In genomic region chr1:27643626-27644368, GRCh38 we compare ENCODE assay signal across 2 cellular contexts.
TF ChIP-seq lines count a peak whose summit lies in the region.

No MANE protein-coding gene starts in this region.

TF ChIP-seq in Ishikawa, 13 proteins besides CTCF, POLR2A, EP300 and RAD21 (continued from another document):
- TF ChIP-seq USF1 (IDR thresholded peaks at IDR 0.05) = no peak
- TF ChIP-seq MAX (IDR thresholded peaks at IDR 0.05) = no peak
- no peak for TF ChIP-seq YY1 (IDR thresholded peaks at IDR 0.05; ENCODE audit: low read depth)
- no peak for TF ChIP-seq REST (IDR thresholded peaks at IDR 0.05; ENCODE audit: low read depth)
- no peak for TF ChIP-seq CEBPB (IDR thresholded peaks at IDR 0.05)
- no peak for TF ChIP-seq NFIC (IDR thresholded peaks at IDR 0.05)
- no peak for TF ChIP-seq EGR1 (IDR thresholded peaks at IDR 0.05)
- TF ChIP-seq CREB1 (IDR thresholded peaks at IDR 0.05; ENCODE audit: low read depth) = no peak
- no peak for TF ChIP-seq ZBTB7A (IDR thresholded peaks at IDR 0.05; ENCODE audit: low read depth)
- no peak for TF ChIP-seq TAF1 (IDR thresholded peaks at IDR 0.05; ENCODE audit: low read depth)
- TF ChIP-seq TEAD4 (IDR thresholded peaks at IDR 0.05) = no peak

TF ChIP-seq in K562, 482 proteins besides CTCF, POLR2A, EP300 and RAD21 (continued from another document and continues in another):
- TF ChIP-seq FOXP4 (CRISPR knock-in tag; IDR thresholded peaks at IDR 0.05; ENCODE audit: borderline replicate concordance) (no peak), TFE3 (CRISPR knock-in tag; IDR thresholded peaks at IDR 0.05) (no peak), CBX8 (IDR thresholded peaks at IDR 0.05; ENCODE audit: borderline replicate concordance, extremely low read depth, low read depth, low read length, poor library complexity, severe bottlenecking) (no peak), MYC (IDR thresholded peaks at IDR 0.05; ENCODE audit: low read depth, low read length) (peak; percentile 60; the same call in 1 of the 2 replicates), MYC (CRISPR knock-in tag; IDR thresholded peaks at IDR 0.05; ENCODE audit: borderline replicate concordance, low read depth) (no peak), SOX6 (IDR thresholded peaks at IDR 0.05) (no peak), PKNOX1 (IDR thresholded peaks at IDR 0.05) (0 out of 2 replicates have a peak, but pooled peaks have one; percentile 10), CREB5 (CRISPR knock-in tag; IDR thresholded peaks at IDR 0.05) (no peak), JUND (IDR thresholded peaks at IDR 0.05; ENCODE audit: borderline replicate concordance, low read depth, low read length) (peak; percentile 35; the same call in 1 of the 2 replicates), JUND (tag; IDR thresholded peaks at IDR 0.05; ENCODE audit: borderline replicate concordance, low read depth, low read length) (no peak), RBM25 (IDR thresholded peaks at IDR 0.05; ENCODE audit: low read depth, low read length, severe bottlenecking) (no peak), CREM (IDR thresholded peaks at IDR 0.05; ENCODE audit: low read depth) (peak; percentile 36; the same call in 1 of the 2 replicates), CTBP1 (IDR thresholded peaks at IDR 0.05; ENCODE audit: borderline replicate concordance) (peak; percentile 57; the same call in 1 of the 2 replicates), KLF6 (CRISPR knock-in tag; IDR thresholded peaks at IDR 0.05; ENCODE audit: borderline replicate concordance) (no peak), STAG1 (CRISPR knock-in tag; IDR thresholded peaks at IDR 0.05; ENCODE audit: borderline replicate concordance) (no peak), ZNF212 (CRISPR knock-in tag; IDR thresholded peaks at IDR 0.05) (no peak), ZNF444 (CRISPR knock-in tag; IDR thresholded peaks at IDR 0.05) (no peak), NUFIP1 (IDR thresholded peaks at IDR 0.05; ENCODE audit: partially characterized antibody) (no peak), PHF21A (IDR thresholded peaks at IDR 0.05; ENCODE audit: borderline replicate concordance, low read depth) (no peak), NCOA4 (IDR thresholded peaks at IDR 0.05; ENCODE audit: partially characterized antibody) (no peak), HMBOX1 (IDR thresholded peaks at IDR 0.05) (no peak), NFE2L1 (tag; IDR thresholded peaks at IDR 0.05; ENCODE audit: borderline replicate concordance, low read depth) (no peak), ETV6 (IDR thresholded peaks at IDR 0.05; ENCODE audit: borderline replicate concordance in 1 of 2, low read depth in 2 of 2, low read length in 1 of 2) (no peak), ETV6 (CRISPR knock-in tag; IDR thresholded peaks at IDR 0.05; ENCODE audit: borderline replicate concordance) (no peak), PHF8 (IDR thresholded peaks at IDR 0.05; ENCODE audit: borderline replicate concordance, low read length) (no peak), E2F4 (CRISPR knock-in tag; IDR thresholded peaks at IDR 0.05; ENCODE audit: low read depth) (no peak), NR2C2 (CRISPR knock-in tag; IDR thresholded peaks at IDR 0.05) (no peak), NR2C2 (tag; IDR thresholded peaks at IDR 0.05) (no peak), TFAP4 (CRISPR knock-in tag; IDR thresholded peaks at IDR 0.05; ENCODE audit: borderline replicate concordance) (no peak), ZNF184 (CRISPR knock-in tag; IDR thresholded peaks at IDR 0.05) (no peak), ZNF592 (IDR thresholded peaks at IDR 0.05) (no peak), TOE1 (IDR thresholded peaks at IDR 0.05; ENCODE audit: borderline replicate concordance) (no peak), TOE1 (CRISPR knock-in tag; IDR thresholded peaks at IDR 0.05; ENCODE audit: borderline replicate concordance, low read depth) (no peak), ZNF740 (CRISPR knock-in tag; IDR thresholded peaks at IDR 0.05) (no peak), ZNF740 (tag; IDR thresholded peaks at IDR 0.05) (no peak), FOXA3 (CRISPR knock-in tag; conservative IDR thresholded peaks at IDR 0.05 in 1 of 2, IDR thresholded peaks at IDR 0.05 in 1 of 2) (no peak), ZNF583 (CRISPR knock-in tag; IDR thresholded peaks at IDR 0.05) (no peak), GATA2 (CRISPR knock-in tag; IDR thresholded peaks at IDR 0.05) (no peak), E2F6 (IDR thresholded peaks at IDR 0.05; ENCODE audit: borderline replicate concordance in 1 of 2, extremely low read depth in 1 of 2, insufficient read depth in 1 of 2, insufficient read length in 1 of 2, low read depth in 1 of 2, low read length in 1 of 2, poor library complexity in 1 of 2, severe bottlenecking in 1 of 2) (peak in 1 of 2 experiments; percentile 16), ZNF668 (CRISPR knock-in tag; IDR thresholded peaks at IDR 0.05) (0 out of 2 replicates have a peak, but pooled peaks have one; percentile 17), BCL6 (CRISPR knock-in tag; IDR thresholded peaks at IDR 0.05) (no peak)
